8 cellular contexts compared by ENCODE assay signal in genomic region chr2:61793389-61793836, GRCh38.
A peak's percentile ranks its signal among the peaks of the same experiment; 100 is the strongest.
DNase-seq lines count a peak whose midpoint lies in the region; ATAC-seq and TF ChIP-seq lines count a peak whose summit lies in the region.

No MANE protein-coding gene starts in this region.

- H3K9me3 ChIP-seq in trophoblast cell (ENCODE audit: insufficient read depth, low read depth, low read length) (no peaks in the 10 kb centered on the region), upper lobe of left lung (no peaks in the 10 kb centered on the region)

- no peak overlapping the region for H2BK5ac ChIP-seq in trophoblast cell (ENCODE audit: low read depth, low read length, poor library complexity)

- WGBS in trophoblast cell (ENCODE audit: extremely low coverage, insufficient coverage, insufficient read length), result no CpG with 5 or more reads among the region's 20 CpGs
- 21 to 25% methylated on average over 11 to 20 of the region's 20 CpGs for WGBS in upper lobe of left lung, 2 donors

- no peak overlapping the region for H4K12ac ChIP-seq in trophoblast cell (ENCODE audit: low read depth, low read length)

- no peaks in the 10 kb centered on the region for H3K79me2 ChIP-seq in trophoblast cell (ENCODE audit: control insufficient read depth, insufficient read depth, low read length, poor library complexity)

- no peak overlapping the region for H3K9ac ChIP-seq in trophoblast cell (ENCODE audit: low read length)

- H3K36me3 ChIP-seq in trophoblast cell (ENCODE audit: control insufficient read depth in 1 of 2, insufficient read depth in 2 of 2, low read length in 2 of 2) (no peaks in the 10 kb centered on the region), upper lobe of left lung (no peaks in the 10 kb centered on the region)

- H2AFZ ChIP-seq in trophoblast cell (ENCODE audit: insufficient read depth, low read length, poor library complexity), result no peak overlapping the region

- H4K91ac ChIP-seq in trophoblast cell (ENCODE audit: low read depth, low read length), result no peak overlapping the region

- H3K4me3 ChIP-seq in trophoblast cell (ENCODE audit: low read depth, low read length), result no peak overlapping the region
- peak overlapping the region in 1 of 4 donors; percentile 33 for H3K4me3 ChIP-seq in upper lobe of left lung

- H3K14ac ChIP-seq in trophoblast cell (ENCODE audit: low read length), result no peak overlapping the region

- ATAC-seq in HG03520 (IDR thresholded peaks at IDR 0.05; ENCODE audit: unreplicated experiment), result peak; percentile 68
- peak; percentile 71 to 73 for ATAC-seq in upper lobe of left lung (ENCODE audit: low FRiP score in 2 of 2)

- DNase-seq in NCI-H82 (lab: John Stamatoyannopoulos, UW) (peak; percentile 79), NCI-H82 treated with DMSO at 0.1 percent for 48 hours (lab: John Stamatoyannopoulos, UW; ENCODE audit: unreplicated experiment) (no peak), RPMI8226 (peak; percentile 78), activated gamma-delta T cell treated with Interleukin-2 at 50 U/mL for 16 hours (peak; percentile 61), globus pallidus (ENCODE audit: low spot score) (peak; percentile 20), trophoblast cell (peak; percentile 73 to 87), upper lobe of left lung (peak; percentile 59 to 71)

- no peak overlapping the region for H3K18ac ChIP-seq in trophoblast cell (ENCODE audit: low read length)

- H4K8ac ChIP-seq in trophoblast cell (ENCODE audit: low read depth, low read length), result peak overlapping the region; percentile 70

- H2BK12ac ChIP-seq in trophoblast cell (ENCODE audit: low read length), result no peak overlapping the region

- no peak for TF ChIP-seq POLR2A in upper lobe of left lung (IDR thresholded peaks at IDR 0.05)

- H3K23ac ChIP-seq in trophoblast cell (ENCODE audit: low read length), result no peak overlapping the region

- peak overlapping the region; percentile 27 for H3K4me2 ChIP-seq in trophoblast cell (ENCODE audit: low read length)

- H3K27me3 ChIP-seq in trophoblast cell (ENCODE audit: insufficient read depth, low read length) (no peaks in the 10 kb centered on the region), upper lobe of left lung (no peaks in the 10 kb centered on the region)

- no peaks in the 10 kb centered on the region for H3K79me1 ChIP-seq in trophoblast cell (ENCODE audit: low read length)

- H2AK5ac ChIP-seq in trophoblast cell (ENCODE audit: low read length), result no peak overlapping the region

- H3K4ac ChIP-seq in trophoblast cell (ENCODE audit: low read depth, low read length), result no peak overlapping the region

- no peak for TF ChIP-seq EP300 in upper lobe of left lung (IDR thresholded peaks at IDR 0.05)

- no peak overlapping the region for H2BK120ac ChIP-seq in trophoblast cell (ENCODE audit: insufficient read depth, low read length, poor library complexity)

- H3K27ac ChIP-seq in trophoblast cell (ENCODE audit: low read depth, low read length), result no peak overlapping the region
- no peak overlapping the region for H3K27ac ChIP-seq in upper lobe of left lung

- TF ChIP-seq CTCF in upper lobe of left lung (IDR thresholded peaks at IDR 0.05), result peak; percentile 23 to 63 (median 52)

- H3K4me1 ChIP-seq in trophoblast cell (ENCODE audit: control insufficient read depth in 1 of 2, insufficient read depth in 2 of 2, low read length in 2 of 2) (peaks cover 0 to 3% of the 10 kb centered on the region in 2 experiments), upper lobe of left lung (peaks cover 0 to 7% (median 6%) of the 10 kb centered on the region in 4 donors)
